In genomic region chr4:168960716-168961115, GRCh38 we compare ENCODE assay signal across 25 cellular contexts.
"Had no signal": no experiment of that assay in that cellular context is flagged by ENCODE, and none has a peak within 500 bp of the region (broad histone marks: within the 10 kb centered on the region; RNA-seq: fewer than 3 reads in every experiment).

No MANE protein-coding gene starts in this region.

- ATAC-seq: stimulated activated effector memory CD8-positive, alpha-beta T cell treated with anti-CD3 and anti-CD28 coated beads, Interleukin-12 subunit alpha, Interleukin-12 subunit beta, amount 100 ng/mL, for 72 hours; stimulated activated memory B cell treated with anti-CD40 and anti-IgM and Interleukin-4, amounts not matched to agents 10 μg/mL and 1 μg/mL and 100 μg/mL, for 72 hours; stimulated activated naive B cell treated with anti-CD40 and anti-IgM and Interleukin-4, amounts not matched to agents 10 μg/mL and 1 μg/mL and 100 μg/mL, for 72 hours; stimulated activated naive CD8-positive, alpha-beta T cell treated with anti-CD3 and anti-CD28 coated beads, Interleukin-15, amount 100 ng/mL, for 72 hours; stimulated activated naive CD8-positive, alpha-beta T cell treated with anti-CD3 and anti-CD28 coated beads, Interleukin-15, Interleukin-2, amounts not matched to agents 100 U/mL and 50 U/mL, for 24 hours; upper lobe of right lung had no signal

- FAIRE-seq: urothelium cell line had no signal

- H3K4me1 ChIP-seq: stomach, suprapubic skin, testis, thyroid gland, tibial nerve, transverse colon, upper lobe of left lung, upper lobe of right lung, uterus, vagina had no signal

- H3K4me3 ChIP-seq: stomach, suprapubic skin, testis, thoracic aorta, thyroid gland, tibial nerve, transverse colon, upper lobe of left lung, upper lobe of right lung, uterus, vagina had no signal

- H3K27me3 ChIP-seq: stomach, suprapubic skin, testis, thyroid gland, tibial nerve, transverse colon, upper lobe of left lung, upper lobe of right lung, uterus, vagina had no signal

- DNase-seq: stimulated activated CD4-positive, alpha-beta T cell treated with anti-CD3 and anti-CD28 coated beads, Interleukin-2, amount 100 ng/mL, for 48 hours; stimulated activated CD4-positive, alpha-beta T cell treated with anti-CD3 and anti-CD28 coated beads, Interleukin-4, amount 100 ng/mL, for 1 hour; stimulated activated CD4-positive, alpha-beta T cell treated with anti-CD3 and anti-CD28 coated beads, Interleukin-4, amount 100 ng/mL, for 24 hours; stimulated activated CD4-positive, alpha-beta T cell treated with anti-CD3 and anti-CD28 coated beads, Interleukin-4, amount 100 ng/mL, for 4 hours; stimulated activated CD8-positive, alpha-beta memory T cell treated with anti-CD3 and anti-CD28 coated beads, Interleukin-4, amount 100 ng/mL, for 48 hours; stimulated activated naive B cell treated with anti-CD40 and anti-IgM and Interleukin-4, amounts not matched to agents 10 μg/mL and 1 μg/mL and 100 μg/mL, for 72 hours; stimulated activated naive CD4-positive, alpha-beta T cell; stimulated activated naive CD4-positive, alpha-beta T cell treated with Interleukin-2 at 50 U/mL for 16 hours; stimulated activated naive CD8-positive, alpha-beta T cell treated with anti-CD3 and anti-CD28 coated beads, Interleukin-15, amount 100 ng/mL, for 72 hours; stimulated activated naive CD8-positive, alpha-beta T cell treated with anti-CD3 and anti-CD28 coated beads, Interleukin-15, Interleukin-2, amounts not matched to agents 100 U/mL and 50 U/mL, for 24 hours; stomach; substantia nigra; testis; thyroid gland; transverse colon; upper lobe of left lung; upper lobe of right lung; uterus had no signal

- H3K9me3 ChIP-seq: suprapubic skin, testis, thoracic aorta, thyroid gland, transverse colon, upper lobe of left lung, upper lobe of right lung, uterus, vagina had no signal

- H3K27ac ChIP-seq: stomach, suprapubic skin, testis, thoracic aorta, thyroid gland, tibial nerve, transverse colon, upper lobe of left lung, upper lobe of right lung, uterus, vagina had no signal

- H3K36me3 ChIP-seq: stomach, suprapubic skin, thoracic aorta, thyroid gland, transverse colon, upper lobe of left lung, upper lobe of right lung, uterus, vagina had no signal
